In genomic region chr5:179405426-179406030, GRCh38 we compare ENCODE assay signal across 24 cellular contexts.
"Had no signal": no experiment of that assay in that cellular context is flagged by ENCODE, and none has a peak within 500 bp of the region (broad histone marks: within the 10 kb centered on the region; RNA-seq: fewer than 3 reads in every experiment).

No MANE protein-coding gene starts in this region.

- H3K4me3 Mint-ChIP-seq: activated naive CD8-positive, alpha-beta T cell; activated T-cell treated with anti-CD3 and anti-CD28 coated beads, Interleukin-2, amount 50 U/mL, for 24 hours; effector memory CD8-positive, alpha-beta T cell; memory B cell; naive B cell; neural crest cell; WTC11 had no signal

- DNase-seq: activated CD8-positive, alpha-beta memory T cell treated with anti-CD3 and anti-CD28 coated beads, Interleukin-2, amount 50 U/mL, for 4 hours; activated naive CD4-positive, alpha-beta T cell; activated T-cell treated with anti-CD3 and anti-CD28 coated beads, Interleukin-2, amount 50 U/mL, for 24 hours; brain microvascular endothelial cell; caudate nucleus; effector memory CD8-positive, alpha-beta T cell; glutamatergic neuron; hippocampal formation; naive B cell; stimulated activated CD4-positive, alpha-beta T cell treated with anti-CD3 and anti-CD28 coated beads, Interleukin-4, amount 100 ng/mL, for 4 hours; stomach; T-helper 1 cell; uterus had no signal

- ATAC-seq: effector memory CD8-positive, alpha-beta T cell; esophagus mucosa; WTC11 had no signal

- H3K27me3 ChIP-seq: adrenal gland, ascending aorta, brain microvascular endothelial cell, stomach, suprapubic skin, tibial nerve, uterus had no signal

- H3K27ac Mint-ChIP-seq: activated naive CD8-positive, alpha-beta T cell; activated T-cell treated with anti-CD3 and anti-CD28 coated beads, Interleukin-2, amount 50 U/mL, for 24 hours; activated T-helper 2 cell treated with anti-CD3 and anti-CD28 coated beads, Interferon-gamma antibody, Interleukin-2, Interleukin-4, amounts not matched to agents 10 μg/mL and 5 μg/mL and 100 μg/mL, durations not matched to agents 14 hours and 24 hours and 36 hours; effector memory CD8-positive, alpha-beta T cell; memory B cell; naive B cell; WTC11 had no signal

- H3K27me3 Mint-ChIP-seq: activated naive CD8-positive, alpha-beta T cell had no signal

- H3K4me3 ChIP-seq: adrenal gland, ascending aorta, prostate gland, stomach, suprapubic skin, tibial nerve, uterus had no signal

- H3K9me3 ChIP-seq: ascending aorta, prostate gland, suprapubic skin, uterus had no signal

- H3K4me1 Mint-ChIP-seq: memory B cell, naive B cell, neural crest cell, WTC11 had no signal

- H3K27ac ChIP-seq: adrenal gland, ascending aorta, brain microvascular endothelial cell, prostate gland, stomach, suprapubic skin, tibial nerve had no signal

- H3K36me3 Mint-ChIP-seq: activated naive CD8-positive, alpha-beta T cell had no signal

- H3K4me1 ChIP-seq: adrenal gland, ascending aorta, prostate gland, stomach, uterus had no signal

- H3K36me3 ChIP-seq: adrenal gland, ascending aorta, brain microvascular endothelial cell, prostate gland, stomach, suprapubic skin, tibial nerve, uterus had no signal
